1 cellular context compared by ENCODE assay signal in the genomic region with DNA sequence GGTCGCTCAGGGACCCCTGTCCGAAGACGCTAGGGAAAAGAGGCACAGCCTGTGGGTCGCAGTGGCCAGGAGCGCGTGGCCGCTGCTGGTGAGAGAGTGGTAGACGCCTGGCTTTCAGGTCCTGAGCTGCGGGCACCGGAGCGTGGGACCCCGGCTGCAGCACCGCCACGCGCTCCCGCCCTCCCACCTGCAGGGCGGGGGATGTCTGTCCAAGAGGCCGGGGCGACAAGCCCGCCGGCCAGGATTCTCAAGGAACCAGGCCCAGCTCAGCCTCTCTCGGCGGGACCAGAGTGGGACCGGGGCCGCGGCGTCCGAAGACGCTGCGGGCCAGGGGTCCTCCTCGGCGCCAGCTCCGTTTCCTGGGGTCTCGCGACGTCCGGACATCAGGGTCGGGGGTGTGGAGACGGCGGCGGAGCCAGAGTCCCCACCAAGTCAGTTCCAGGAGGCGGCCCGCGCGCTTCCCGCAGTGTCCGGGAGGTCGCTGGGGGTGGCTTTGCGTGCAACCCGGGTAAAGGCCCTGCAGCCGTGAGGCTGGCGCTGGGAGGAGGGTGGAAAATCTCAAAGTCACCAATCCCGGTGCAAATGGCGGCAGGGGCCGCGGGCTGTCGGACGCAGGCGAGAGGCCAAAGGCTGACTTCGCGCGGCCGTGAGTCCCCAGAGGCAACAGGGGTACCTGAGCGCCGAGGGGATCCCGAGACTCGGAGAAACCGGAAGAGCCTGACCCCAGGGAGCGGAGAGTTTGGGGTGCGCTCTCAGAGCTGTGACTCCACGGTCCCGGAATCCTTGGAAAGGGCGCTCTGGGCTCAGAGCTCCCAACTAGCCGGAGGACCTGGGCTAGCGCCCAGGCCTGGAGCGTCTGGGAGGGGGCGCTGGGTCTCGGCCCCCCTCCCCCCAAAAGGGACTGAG.
TF ChIP-seq lines count a peak whose summit lies in the region.

No MANE protein-coding gene starts in this region.

TF ChIP-seq in WTC11, 78 proteins besides CTCF, POLR2A, EP300 and RAD21 (continued from another document):
- TF ChIP-seq, protein P1, sequence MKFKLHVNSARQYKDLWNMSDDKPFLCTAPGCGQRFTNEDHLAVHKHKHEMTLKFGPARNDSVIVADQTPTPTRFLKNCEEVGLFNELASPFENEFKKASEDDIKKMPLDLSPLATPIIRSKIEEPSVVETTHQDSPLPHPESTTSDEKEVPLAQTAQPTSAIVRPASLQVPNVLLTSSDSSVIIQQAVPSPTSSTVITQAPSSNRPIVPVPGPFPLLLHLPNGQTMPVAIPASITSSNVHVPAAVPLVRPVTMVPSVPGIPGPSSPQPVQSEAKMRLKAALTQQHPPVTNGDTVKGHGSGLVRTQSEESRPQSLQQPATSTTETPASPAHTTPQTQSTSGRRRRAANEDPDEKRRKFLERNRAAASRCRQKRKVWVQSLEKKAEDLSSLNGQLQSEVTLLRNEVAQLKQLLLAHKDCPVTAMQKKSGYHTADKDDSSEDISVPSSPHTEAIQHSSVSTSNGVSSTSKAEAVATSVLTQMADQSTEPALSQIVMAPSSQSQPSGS (CRISPR knock-in tag; IDR thresholded peaks at IDR 0.05; ENCODE audit: borderline replicate concordance, low read depth): no peak
- TF ChIP-seq, protein P2, sequence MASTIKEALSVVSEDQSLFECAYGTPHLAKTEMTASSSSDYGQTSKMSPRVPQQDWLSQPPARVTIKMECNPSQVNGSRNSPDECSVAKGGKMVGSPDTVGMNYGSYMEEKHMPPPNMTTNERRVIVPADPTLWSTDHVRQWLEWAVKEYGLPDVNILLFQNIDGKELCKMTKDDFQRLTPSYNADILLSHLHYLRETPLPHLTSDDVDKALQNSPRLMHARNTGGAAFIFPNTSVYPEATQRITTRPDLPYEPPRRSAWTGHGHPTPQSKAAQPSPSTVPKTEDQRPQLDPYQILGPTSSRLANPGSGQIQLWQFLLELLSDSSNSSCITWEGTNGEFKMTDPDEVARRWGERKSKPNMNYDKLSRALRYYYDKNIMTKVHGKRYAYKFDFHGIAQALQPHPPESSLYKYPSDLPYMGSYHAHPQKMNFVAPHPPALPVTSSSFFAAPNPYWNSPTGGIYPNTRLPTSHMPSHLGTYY (CRISPR knock-in tag; IDR thresholded peaks at IDR 0.05): no peak
- TF ChIP-seq, protein P3, sequence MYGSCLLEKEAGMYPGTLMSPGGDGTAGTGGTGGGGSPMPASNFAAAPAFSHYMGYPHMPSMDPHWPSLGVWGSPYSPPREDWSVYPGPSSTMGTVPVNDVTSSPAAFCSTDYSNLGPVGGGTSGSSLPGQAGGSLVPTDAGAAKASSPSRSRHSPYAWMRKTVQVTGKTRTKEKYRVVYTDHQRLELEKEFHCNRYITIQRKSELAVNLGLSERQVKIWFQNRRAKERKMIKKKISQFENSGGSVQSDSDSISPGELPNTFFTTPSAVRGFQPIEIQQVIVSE (CRISPR knock-in tag; IDR thresholded peaks at IDR 0.05; ENCODE audit: borderline replicate concordance): no peak
- TF ChIP-seq ETV6 (CRISPR knock-in tag; IDR thresholded peaks at IDR 0.05) (no peak), CREM (CRISPR knock-in tag; IDR thresholded peaks at IDR 0.05) (no peak), CBFB (CRISPR knock-in tag; IDR thresholded peaks at IDR 0.05; ENCODE audit: low read depth) (no peak), HMGA2 (CRISPR knock-in tag; IDR thresholded peaks at IDR 0.05) (no peak)
